In the genomic region with DNA sequence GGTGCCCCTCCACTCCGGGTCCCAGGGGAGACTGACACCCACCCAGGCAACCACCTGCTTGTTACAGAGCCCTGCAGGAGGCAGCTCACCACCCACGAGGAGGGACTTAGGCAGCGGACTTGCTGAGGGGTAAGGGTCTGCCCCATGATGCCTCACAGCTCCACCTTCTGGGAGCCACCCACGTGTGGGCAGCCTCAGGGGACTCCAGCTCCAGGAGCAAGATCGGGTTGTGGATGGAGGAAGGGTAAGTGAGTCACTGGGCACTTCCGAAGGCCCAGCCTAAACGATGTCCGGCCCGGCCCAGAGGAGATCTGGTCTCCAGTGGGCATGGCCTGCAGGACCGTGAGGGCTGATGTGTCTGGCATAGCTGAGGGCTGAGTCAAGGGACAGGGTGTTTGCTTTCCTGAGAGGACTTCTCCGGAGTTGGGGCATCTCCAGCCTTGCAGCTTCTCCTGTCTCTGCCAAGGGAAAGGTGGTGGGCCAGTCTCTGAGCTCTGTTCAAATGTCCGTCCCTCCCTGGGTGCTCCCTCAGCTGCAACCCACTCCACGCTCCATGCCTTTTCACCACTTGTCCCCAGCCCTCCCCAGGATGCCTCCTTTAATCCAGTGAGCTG, we compare ENCODE assay signal across 9 cellular contexts. TPM values are rescaled to one million over a fixed set of nuclear protein-coding genes. Genes with fewer than 3 reads are reported as not detected.
DNase-seq lines count a peak whose midpoint lies in the region; TF ChIP-seq lines count a peak whose summit lies in the region.
"Had no signal": no experiment of that assay in that cellular context is flagged by ENCODE, and none has a peak within 500 bp of the region (broad histone marks: within the 10 kb centered on the region; RNA-seq: fewer than 3 reads in every experiment).

No MANE protein-coding gene starts in this region.

- peak; percentile 92 for DNase-seq in ELR (ENCODE audit: low read depth)
- peak; percentile 97 for DNase-seq in RPMI7951 (ENCODE audit: low read depth)
- DNase-seq in fibroblast of pulmonary artery (ENCODE audit: low read depth): peak; percentile 53
- DNase-seq in HuH-7.5 (ENCODE audit: low spot score): no peak
- DNase-seq in T-helper 1 cell: no peak
- no peak for DNase-seq in germinal center (ENCODE audit: low spot score)
- no peak for DNase-seq in globus pallidus (ENCODE audit: low spot score)

- peak overlapping the region in 19 of 21 experiments; percentile 15 to 83 (median 54) for H3K27ac ChIP-seq in skin epidermis

- H3K4me3 ChIP-seq in fibroblast of pulmonary artery (replicated peaks; ENCODE audit: low read depth, low read length) (no peak overlapping the region), skin epidermis (no peak overlapping the region)

- no peak for TF ChIP-seq CTCF in fibroblast of pulmonary artery (IDR thresholded peaks at IDR 0.05; ENCODE audit: low read length, missing control alignments)

RNA-seq across cellular contexts. Expression of gene P2RY2, which starts 32.3 kb away (rescaled TPM):
- 1.3 and 2.2 TPM in 2 replicates for total RNA-seq in RPMI7951 (2014; rRNA removed; shearing (Covaris generic))
- total RNA-seq: H4 had no signal

RNA-seq across cellular contexts. Expression of gene FCHSD2, which starts 43.7 kb away (rescaled TPM):
- 11.0 and 12.4 TPM in 2 replicates for total RNA-seq in RPMI7951 (2014; rRNA removed; shearing (Covaris generic))

Comparison
In these comparisons a context has a peak if more than half of its experiments do, and no peak if none do; other contexts are left out.
1. DNase-seq: peak in ELR (single experiment), RPMI7951 (single experiment) and fibroblast of pulmonary artery (single experiment); none in HuH-7.5 (single experiment), T-helper 1 cell (0 of 5), germinal center (single experiment) and globus pallidus (single experiment).